8 cellular contexts compared by ENCODE assay signal in the genomic region with DNA sequence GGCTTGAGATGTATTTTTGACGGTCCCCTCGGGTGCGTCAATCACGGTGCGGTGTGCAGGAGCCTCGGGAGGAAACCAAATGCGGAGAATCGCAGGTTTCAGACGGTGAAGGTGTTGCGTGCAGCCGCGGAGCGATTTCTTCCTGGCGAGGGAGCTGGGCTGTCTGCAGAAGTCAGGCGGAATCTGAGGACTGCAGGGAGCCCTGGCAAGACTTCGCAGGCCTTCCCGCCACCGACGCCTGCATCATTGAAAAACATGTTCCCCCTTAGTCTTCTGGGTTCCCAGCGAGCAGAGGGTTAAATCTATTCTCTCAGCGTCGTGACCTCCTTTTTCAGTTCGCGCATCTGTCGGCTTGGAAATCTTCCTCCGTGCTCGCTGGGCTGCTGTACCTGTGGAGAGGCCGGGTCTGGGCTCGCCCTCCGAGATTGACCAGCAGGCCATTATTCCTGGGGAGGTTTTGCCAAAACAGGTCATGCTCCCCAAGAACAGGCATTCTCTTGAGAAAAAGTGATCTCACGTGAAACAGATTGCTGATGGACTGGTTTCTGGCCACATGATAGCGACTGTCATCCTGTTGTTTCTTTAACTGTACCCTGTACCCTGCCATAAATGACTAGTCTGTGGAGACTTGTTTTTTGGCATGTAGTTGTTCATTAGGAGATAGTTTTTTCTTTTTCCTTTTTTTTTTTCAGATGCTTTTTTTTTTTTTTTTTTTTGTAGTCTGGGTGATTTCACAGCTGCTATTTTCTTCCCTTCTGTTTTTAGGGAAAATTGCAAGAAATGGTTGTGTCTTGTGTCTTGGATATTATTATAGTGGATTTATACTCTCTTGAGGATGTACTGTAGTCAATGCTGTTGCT. TPM values are rescaled to one million over a fixed set of nuclear protein-coding genes. Genes with fewer than 3 reads are reported as not detected.
DNase-seq lines count a peak whose midpoint lies in the region; ATAC-seq and TF ChIP-seq lines count a peak whose summit lies in the region.

No MANE protein-coding gene starts in this region.

- intact Hi-C loops in PC-9 (cut with micrococcal nuclease; ENCODE audit: unreplicated experiment), result loop anchor here (2.0 kb wide), 2 partner anchors 30 to 58 kb away; no protein-coding TSS in a partner anchor
- intact Hi-C loops in psoas muscle (cut with DNase I), result loop anchor here in 1 of 2 donors (5.0 kb wide), 1 partner anchor 67 kb away; no protein-coding TSS in a partner anchor

- no peaks in the 10 kb centered on the region for H3K36me3 ChIP-seq in PC-9 (ENCODE audit: low read depth)
- H3K36me3 ChIP-seq in gastroesophageal sphincter, result no peaks in the 10 kb centered on the region
- H3K36me3 ChIP-seq in psoas muscle (ENCODE audit: insufficient read depth in 1 of 2, low read depth in 1 of 2), result peaks cover 0 to 4% of the 10 kb centered on the region in 2 donors

- TF ChIP-seq CTCF in PC-9 (conservative IDR thresholded peaks at IDR 0.05), result no peak
- TF ChIP-seq CTCF in gastroesophageal sphincter (IDR thresholded peaks at IDR 0.05), result no peak
- TF ChIP-seq CTCF in psoas muscle (IDR thresholded peaks at IDR 0.05), result no peak

- no peak for TF ChIP-seq EP300 in gastroesophageal sphincter (IDR thresholded peaks at IDR 0.05)

- TF ChIP-seq POLR2A in gastroesophageal sphincter (IDR thresholded peaks at IDR 0.05), result no peak

- peak overlapping the region; percentile 82 for H3K4me2 ChIP-seq in PC-9

- H3K27ac ChIP-seq in PC-9, result no peak overlapping the region
- peak overlapping the region in 3 of 4 donors; percentile 71 to 81 (median 76) for H3K27ac ChIP-seq in gastroesophageal sphincter
- peak overlapping the region; percentile 68 for H3K27ac ChIP-seq in psoas muscle

- peak overlapping the region; percentile 74 for H2AFZ ChIP-seq in PC-9

- ATAC-seq in HG02759 (IDR thresholded peaks at IDR 0.05; ENCODE audit: unreplicated experiment) (peak; percentile 14), gastroesophageal sphincter (peak; percentile 14), psoas muscle (peak in 1 of 4 donors; percentile 13), GM21447 (IDR thresholded peaks at IDR 0.05; ENCODE audit: unreplicated experiment) (no peak), GM21576 (IDR thresholded peaks at IDR 0.05; ENCODE audit: unreplicated experiment) (no peak)

- 4 to 8% methylated on average over 12 to 13 of the region's 32 CpGs for WGBS in gastroesophageal sphincter (ENCODE audit: low coverage in 1 of 2), 2 donors
- 4 to 9% (median 5%) methylated on average over 32 of the region's 32 CpGs for WGBS in psoas muscle, 3 donors

- peaks cover 3% of the 10 kb centered on the region; the same call in 1 of the 2 replicates for H3F3A ChIP-seq in PC-9 (ENCODE audit: insufficient read depth, low read depth)

- H3K4me3 ChIP-seq in PC-9, result peak overlapping the region; percentile 54
- peak overlapping the region; percentile 47 to 93 for H3K4me3 ChIP-seq in gastroesophageal sphincter
- peak overlapping the region; percentile 74 for H3K4me3 ChIP-seq in psoas muscle

- 0 out of 2 replicates have a peak, but pooled peaks cover 7% of the 10 kb centered on the region for H3K79me2 ChIP-seq in PC-9 (ENCODE audit: low read depth)

- no TSS peak for BruUV-seq in PC-9 (replicated peaks; lab: Mats Ljungman, UMichigan)

- POLR2A ChIA-PET in PC-9 (lab: Charles Lee; ENCODE audit: unreplicated experiment), result no interaction called here

- CTCF ChIA-PET in PC-9 (lab: Charles Lee), result no interaction called here

- H3K27me3 ChIP-seq in PC-9 (ENCODE audit: insufficient read depth, low read depth), result no peaks in the 10 kb centered on the region
- no peaks in the 10 kb centered on the region for H3K27me3 ChIP-seq in gastroesophageal sphincter
- no peaks in the 10 kb centered on the region for H3K27me3 ChIP-seq in psoas muscle (ENCODE audit: insufficient read depth in 3 of 3, low read length in 2 of 3)

- H3K9me2 ChIP-seq in PC-9 (ENCODE audit: insufficient read depth), result no peaks in the 10 kb centered on the region

- DNase-seq in DMS79 (lab: John Stamatoyannopoulos, UW) (peak; percentile 44), PC-9 (peak; percentile 29 to 40), psoas muscle (no peak)
- DNase-seq in activated effector memory CD4-positive, alpha-beta T cell treated with Interleukin-2 at 50 U/mL for 16 hours, result peak; percentile 41

- H4K20me1 ChIP-seq in PC-9 (ENCODE audit: insufficient read depth), result no peaks in the 10 kb centered on the region; the same call in 1 of the 2 replicates

- no peaks in the 10 kb centered on the region for H3K9me3 ChIP-seq in PC-9 (ENCODE audit: insufficient read depth, low read depth)
- H3K9me3 ChIP-seq in gastroesophageal sphincter, result no peaks in the 10 kb centered on the region
- no peaks in the 10 kb centered on the region for H3K9me3 ChIP-seq in psoas muscle

- H3K4me1 ChIP-seq in PC-9 (replicated peaks; ENCODE audit: insufficient read depth) (0 out of 2 replicates have a peak, but pooled peaks cover 5% of the 10 kb centered on the region), gastroesophageal sphincter (peaks cover 0 to 21% (median 4%) of the 10 kb centered on the region in 3 donors), psoas muscle (peaks cover 34% of the 10 kb centered on the region)

RNA-seq across cellular contexts. Expression of a gene that starts 0.9 kb away (rescaled TPM):
- total RNA-seq in PC-9 (2021) (36.0 and 42.2 TPM in 2 replicates), gastroesophageal sphincter (10 to 100 TPM; 16.7 to 30.8 (median 21.7) TPM), psoas muscle (10 to 100 TPM; 14.0 to 28.2 (median 22.5) TPM)
- polyA plus RNA-seq in psoas muscle, result 10 to 100 TPM in 1 of 3 donors, 1 to 10 TPM in 2; 2.0 to 18.0 (median 6.0) TPM

Comparison
In these comparisons a context has a peak if more than half of its experiments do, and no peak if none do; other contexts are left out.
1. DNase-seq: peak in DMS79 (single experiment), PC-9 (2 of 2) and activated effector memory CD4-positive, alpha-beta T cell treated with Interleukin-2 at 50 U/mL for 16 hours (single experiment); none in psoas muscle (0 of 2).
2. ATAC-seq: peak in HG02759 (single experiment) and gastroesophageal sphincter (single experiment); none in GM21447 (single experiment) and GM21576 (single experiment).
3. Peak in every context shown above with its lines, with median percentiles within 50 percentile points of each other: H3K4me3 ChIP-seq.